ENCODE assay signal across 23 cellular contexts in genomic region chr3:116777181-116777840, GRCh38.
DNase-seq lines count a peak whose midpoint lies in the region; ATAC-seq and TF ChIP-seq lines count a peak whose summit lies in the region.
"Had no signal": no experiment of that assay in that cellular context is flagged by ENCODE, and none has a peak within 500 bp of the region (broad histone marks: within the 10 kb centered on the region; RNA-seq: fewer than 3 reads in every experiment).

No MANE protein-coding gene starts in this region.

- H3K9me3 ChIP-seq in GM23248 (ENCODE audit: low read depth), result no peaks in the 10 kb centered on the region
- H3K9me3 ChIP-seq in neuronal stem cell (replicated peaks in 1 of 2; ENCODE audit: control insufficient read depth in 2 of 2, insufficient read depth in 1 of 2, low read depth in 1 of 2, low read length in 2 of 2), result no peaks in the 10 kb centered on the region
- no peaks in the 10 kb centered on the region for H3K9me3 ChIP-seq in WERI-Rb-1 (ENCODE audit: severe bottlenecking)
- H3K9me3 ChIP-seq: neutrophil, sigmoid colon, SJCRH30, testis had no signal

- no peaks in the 10 kb centered on the region for H4K20me1 ChIP-seq in GM23248 (ENCODE audit: insufficient read depth)

- no peak overlapping the region for H4K8ac ChIP-seq in neuronal stem cell (ENCODE audit: low read depth, low read length)

- H2AK5ac ChIP-seq in neuronal stem cell (ENCODE audit: low read depth, low read length), result no peak overlapping the region

- H2BK12ac ChIP-seq in neuronal stem cell (ENCODE audit: low read length), result no peak overlapping the region

- H3K36me3 ChIP-seq in GM23248 (ENCODE audit: low read depth) (no peaks in the 10 kb centered on the region), neuronal stem cell (replicated peaks in 1 of 2; ENCODE audit: control insufficient read depth in 2 of 2, insufficient read depth in 2 of 2, low read length in 2 of 2) (no peaks in the 10 kb centered on the region), WERI-Rb-1 (no peaks in the 10 kb centered on the region)
- H3K36me3 ChIP-seq: neutrophil, sigmoid colon, SJCRH30 had no signal

- H3K4me3 Mint-ChIP-seq in WTC11, result no peak overlapping the region
- H3K4me3 Mint-ChIP-seq: activated CD4-positive, alpha-beta memory T cell treated with anti-CD3 and anti-CD28 coated beads for 36 hours; activated T-helper 17 cell treated with anti-CD3 and anti-CD28 coated beads, Interleukin-2, amount 50 U/mL, for 72 hours; stimulated activated naive B cell treated with anti-CD40 and anti-IgM and Interleukin-4, amounts not matched to agents 10 μg/mL and 1 μg/mL and 100 μg/mL, for 72 hours; T-cell had no signal

- no peak overlapping the region for H4K91ac ChIP-seq in neuronal stem cell (ENCODE audit: low read depth, low read length, poor library complexity)

- POLR2A ChIA-PET in WTC11 (lab: Charles Lee), result no interaction called here

- H3K27ac ChIP-seq in GM23248, result no peak overlapping the region
- peak overlapping the region; percentile 71 for H3K27ac ChIP-seq in neuronal stem cell (replicated peaks; ENCODE audit: low read length)
- H3K27ac ChIP-seq in WERI-Rb-1, result no peak overlapping the region
- H3K27ac ChIP-seq: neutrophil, sigmoid colon, SJCRH30, testis had no signal

- H3K14ac ChIP-seq in neuronal stem cell (ENCODE audit: low read length), result no peak overlapping the region

- DNase-seq in GM23248 (peak; percentile 20), WTC11 (ENCODE audit: low spot score) (no peak), islet precursor cell (peak; percentile 68), neuronal stem cell (ENCODE audit: low spot score) (no peak), middle frontal gyrus (ENCODE audit: extremely low spot score, low spot score) (no peak), COR-L47 (lab: John Stamatoyannopoulos, UW) (no peak), WERI-Rb-1 (no peak)
- DNase-seq: activated CD4-positive, alpha-beta memory T cell treated with anti-CD3 and anti-CD28 coated beads for 36 hours; activated CD8-positive, alpha-beta memory T cell treated with anti-CD3 and anti-CD28 coated beads, Interleukin-2, amount 50 U/mL, for 4 hours; activated naive CD4-positive, alpha-beta T cell treated with anti-CD3 and anti-CD28 coated beads, Interleukin-2, amount 50 U/mL, for 16 hours; amygdala; H7; NCI-H2081; NCI-H226; NCI-H69; sigmoid colon; stimulated activated naive B cell treated with anti-CD40 and anti-IgM and Interleukin-4, amounts not matched to agents 10 μg/mL and 1 μg/mL and 100 μg/mL, for 72 hours; T-cell; testis had no signal

- H3K9me3 Mint-ChIP-seq in WTC11, result no peaks in the 10 kb centered on the region
- H3K9me3 Mint-ChIP-seq: activated CD4-positive, alpha-beta memory T cell treated with anti-CD3 and anti-CD28 coated beads for 36 hours; activated T-helper 17 cell treated with anti-CD3 and anti-CD28 coated beads, Interleukin-2, amount 50 U/mL, for 72 hours; stimulated activated naive B cell treated with anti-CD40 and anti-IgM and Interleukin-4, amounts not matched to agents 10 μg/mL and 1 μg/mL and 100 μg/mL, for 72 hours; T-cell had no signal

- no peaks in the 10 kb centered on the region for H3K4me1 ChIP-seq in GM23248 (ENCODE audit: insufficient read depth)
- peaks cover 8 to 20% of the 10 kb centered on the region in 2 donors for H3K4me1 ChIP-seq in neuronal stem cell (ENCODE audit: control insufficient read depth in 2 of 2, insufficient read depth in 1 of 2, low read depth in 1 of 2, low read length in 2 of 2)
- H3K4me1 ChIP-seq: SJCRH30, testis had no signal

- no peaks in the 10 kb centered on the region for H3K27me3 Mint-ChIP-seq in WTC11 (ENCODE audit: low read depth)
- H3K27me3 Mint-ChIP-seq: activated CD4-positive, alpha-beta memory T cell treated with anti-CD3 and anti-CD28 coated beads for 36 hours; activated T-helper 17 cell treated with anti-CD3 and anti-CD28 coated beads, Interleukin-2, amount 50 U/mL, for 72 hours; stimulated activated naive B cell treated with anti-CD40 and anti-IgM and Interleukin-4, amounts not matched to agents 10 μg/mL and 1 μg/mL and 100 μg/mL, for 72 hours had no signal

- peak; percentile 39 for ATAC-seq in WTC11
- ATAC-seq: activated CD4-positive, CD25-positive, alpha-beta regulatory T cell treated with anti-CD3 and anti-CD28 coated beads, Interleukin-2, amount 50 U/mL, for 24 hours; activated T-helper 17 cell treated with anti-CD3 and anti-CD28 coated beads, Interleukin-2, amount 50 U/mL, for 72 hours; stimulated activated naive B cell treated with anti-CD40 and anti-IgM and Interleukin-4, amounts not matched to agents 10 μg/mL and 1 μg/mL and 100 μg/mL, for 72 hours; T-cell had no signal

- H3K27ac Mint-ChIP-seq in WTC11, result no peak overlapping the region
- H3K27ac Mint-ChIP-seq: activated CD4-positive, alpha-beta memory T cell treated with anti-CD3 and anti-CD28 coated beads for 36 hours; activated T-helper 17 cell treated with anti-CD3 and anti-CD28 coated beads, Interleukin-2, amount 50 U/mL, for 72 hours; stimulated activated naive B cell treated with anti-CD40 and anti-IgM and Interleukin-4, amounts not matched to agents 10 μg/mL and 1 μg/mL and 100 μg/mL, for 72 hours; T-cell had no signal

- CTCF ChIA-PET in WTC11 (lab: Charles Lee), result no interaction called here

- no peak overlapping the region for H3K18ac ChIP-seq in neuronal stem cell (ENCODE audit: low read length)

- H3K23ac ChIP-seq in neuronal stem cell (ENCODE audit: low read depth, low read length, poor library complexity), result no peak overlapping the region

- H3K9ac ChIP-seq in GM23248 (no peak overlapping the region), neuronal stem cell (ENCODE audit: low read depth, low read length, poor library complexity) (no peak overlapping the region)

- H2BK5ac ChIP-seq in neuronal stem cell (ENCODE audit: low read length), result no peak overlapping the region

- no peaks in the 10 kb centered on the region for H3K79me2 ChIP-seq in GM23248 (ENCODE audit: insufficient read depth)

- in situ Hi-C loops in GM23248 (cut with MboI), result no loop called here

- H3F3A ChIP-seq in GM23248 (ENCODE audit: insufficient read depth), result no peaks in the 10 kb centered on the region

- H3K4me3 ChIP-seq in GM23248 (no peak overlapping the region), neuronal stem cell (ENCODE audit: low read length in 2 of 2) (no peak overlapping the region), WERI-Rb-1 (ENCODE audit: low read depth, low read length) (no peak overlapping the region)
- H3K4me3 ChIP-seq: sigmoid colon, SJCRH30, testis had no signal

- H2AFZ ChIP-seq in GM23248 (no peak overlapping the region), neuronal stem cell (ENCODE audit: low read length) (peak overlapping the region; percentile 62)

- TF ChIP-seq CTCF in WTC11 (IDR thresholded peaks at IDR 0.05) (no peak), WERI-Rb-1 (IDR thresholded peaks at IDR 0.05; ENCODE audit: low read depth, low read length) (no peak)

- no peak overlapping the region for H2BK120ac ChIP-seq in neuronal stem cell (ENCODE audit: low read depth, low read length)

- no peaks in the 10 kb centered on the region for H3K36me3 Mint-ChIP-seq in WTC11
- H3K36me3 Mint-ChIP-seq: activated CD4-positive, alpha-beta memory T cell treated with anti-CD3 and anti-CD28 coated beads for 36 hours; stimulated activated naive B cell treated with anti-CD40 and anti-IgM and Interleukin-4, amounts not matched to agents 10 μg/mL and 1 μg/mL and 100 μg/mL, for 72 hours; T-cell had no signal

- no peaks in the 10 kb centered on the region for H3K79me1 ChIP-seq in neuronal stem cell (ENCODE audit: low read depth, low read length)

- H3K9me2 ChIP-seq in GM23248 (ENCODE audit: insufficient read depth), result no peaks in the 10 kb centered on the region

- H3K27me3 ChIP-seq in GM23248 (replicated peaks; ENCODE audit: insufficient read depth), result no peaks in the 10 kb centered on the region
- H3K27me3 ChIP-seq in neuronal stem cell (ENCODE audit: control insufficient read depth in 3 of 3, insufficient read depth in 3 of 3, low read depth in 1 of 3, low read length in 3 of 3), result no peaks in the 10 kb centered on the region
- H3K27me3 ChIP-seq in WERI-Rb-1 (ENCODE audit: insufficient read depth, low read depth, severe bottlenecking), result peaks cover 19% of the 10 kb centered on the region
- H3K27me3 ChIP-seq: neutrophil, sigmoid colon, SJCRH30, testis had no signal

- 77 to 79% methylated on average over 8 of the region's 8 CpGs for WGBS in GM23248 (ENCODE audit: low coverage in 1 of 2, low lambda C conversion rate in 2 of 2, missing lambda C conversion rate in 2 of 2), 2 experiments
- no CpG with 5 or more reads among the region's 8 CpGs for WGBS in neuronal stem cell (ENCODE audit: extremely low coverage in 2 of 2, insufficient read length in 2 of 2, insufficient replicate concordance in 1 of 2), 2 donors

- no peak overlapping the region for H3K4ac ChIP-seq in neuronal stem cell (ENCODE audit: low read length)

- H3K4me2 ChIP-seq in GM23248 (ENCODE audit: unreplicated experiment) (no peak overlapping the region), neuronal stem cell (ENCODE audit: insufficient read depth, low read length, poor library complexity, severe bottlenecking) (no peak overlapping the region)

- no peak overlapping the region for H2BK15ac ChIP-seq in neuronal stem cell (ENCODE audit: low read length)

- peaks cover 19% of the 10 kb centered on the region for H3K4me1 Mint-ChIP-seq in WTC11
- H3K4me1 Mint-ChIP-seq: activated T-helper 17 cell treated with anti-CD3 and anti-CD28 coated beads, Interleukin-2, amount 50 U/mL, for 72 hours; stimulated activated naive B cell treated with anti-CD40 and anti-IgM and Interleukin-4, amounts not matched to agents 10 μg/mL and 1 μg/mL and 100 μg/mL, for 72 hours; T-cell had no signal

TF ChIP-seq in WTC11, 78 proteins besides CTCF, POLR2A, EP300 and RAD21 (continues in another document):
- TF ChIP-seq GRHL2 (CRISPR knock-in tag; IDR thresholded peaks at IDR 0.05; ENCODE audit: insufficient replicate concordance, severe bottlenecking), result no peak
- no peak for TF ChIP-seq ZNF281 (CRISPR knock-in tag; IDR thresholded peaks at IDR 0.05)

Comparison
In these comparisons a context has a peak if more than half of its experiments do, and no peak if none do; other contexts are left out.
1. DNase-seq: peak in GM23248 (single experiment) and islet precursor cell (single experiment); none in WTC11 (single experiment), neuronal stem cell (single experiment), middle frontal gyrus (single experiment), COR-L47 (single experiment) and WERI-Rb-1 (single experiment).